ENCODE assay signal across 8 cellular contexts in the genomic region with DNA sequence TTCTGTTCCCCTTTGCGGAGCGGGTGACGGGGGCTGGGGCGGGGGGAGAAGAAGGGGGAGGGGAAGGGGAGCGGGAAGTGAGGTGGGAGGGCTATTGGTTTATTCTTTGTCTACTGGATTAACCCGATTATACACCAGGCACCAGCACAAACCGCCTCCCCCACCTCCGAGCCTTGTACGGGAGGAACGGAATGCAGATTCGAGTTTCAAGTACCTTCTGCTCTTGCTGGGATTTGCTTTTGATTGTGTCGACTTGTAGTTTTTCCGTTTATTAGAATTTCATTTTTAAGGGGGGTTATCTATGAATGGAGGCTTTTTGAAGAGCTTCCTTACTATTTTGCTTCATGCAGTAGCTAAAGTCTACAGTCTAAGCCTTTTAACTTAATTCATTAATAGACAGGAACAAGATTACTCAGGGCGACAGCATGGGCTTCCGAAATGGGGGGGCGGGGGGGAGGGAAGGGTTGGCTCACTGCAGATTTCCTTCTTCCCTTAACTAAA. TPM values are rescaled to one million over a fixed set of nuclear protein-coding genes. Genes with fewer than 3 reads are reported as not detected.
A peak's percentile ranks its signal among the peaks of the same experiment; 100 is the strongest.
DNase-seq lines count a peak whose midpoint lies in the region; ATAC-seq and TF ChIP-seq lines count a peak whose summit lies in the region.

No MANE protein-coding gene starts in this region.

- intact Hi-C loops in lower lobe of right lung (cut with DNase I) = no loop called here

- no peak for TF ChIP-seq EP300 in tibial nerve (IDR thresholded peaks at IDR 0.05)

- H3K36me3 ChIP-seq in Peyer's patch (peaks cover 0 to 6% (median 0%) of the 10 kb centered on the region in 3 donors), lower lobe of right lung (peaks cover 7% of the 10 kb centered on the region), tibial nerve (peaks cover 0 to 8% (median 0%) of the 10 kb centered on the region in 3 donors)

- H3K4me3 ChIP-seq in Peyer's patch = peak overlapping the region; percentile 40 to 90 (median 58)
- H3K4me3 ChIP-seq in lower lobe of right lung = peak overlapping the region; percentile 73
- H3K4me3 ChIP-seq in tibial nerve = peak overlapping the region; percentile 71 to 96 (median 76)

- H3K4me1 ChIP-seq in Peyer's patch = peaks cover 0 to 10% (median 2%) of the 10 kb centered on the region in 4 donors
- H3K4me1 ChIP-seq in lower lobe of right lung = peaks cover 38% of the 10 kb centered on the region
- H3K4me1 ChIP-seq in tibial nerve = peaks cover 0 to 40% (median 4%) of the 10 kb centered on the region in 4 donors

- ATAC-seq in lower lobe of right lung = peak; percentile 14 to 31

- 1% methylated on average over 16 of the region's 16 CpGs for WGBS in tibial nerve, 2 donors

- TF ChIP-seq POLR2A in Peyer's patch (IDR thresholded peaks at IDR 0.05) = no peak
- no peak for TF ChIP-seq POLR2A in tibial nerve (IDR thresholded peaks at IDR 0.05)

- H3K27me3 ChIP-seq in Peyer's patch (no peaks in the 10 kb centered on the region), lower lobe of right lung (ENCODE audit: low read depth) (no peaks in the 10 kb centered on the region), tibial nerve (no peaks in the 10 kb centered on the region)

- no peaks in the 10 kb centered on the region for H3K9me3 ChIP-seq in Peyer's patch
- no peaks in the 10 kb centered on the region for H3K9me3 ChIP-seq in lower lobe of right lung
- H3K9me3 ChIP-seq in tibial nerve = no peaks in the 10 kb centered on the region

- peak; percentile 7 for DNase-seq in stimulated activated CD4-positive, alpha-beta T cell treated with anti-CD3 and anti-CD28 coated beads, Interleukin-15, amount 100 ng/mL, for 24 hours
- no peak for DNase-seq in stimulated activated CD4-positive, alpha-beta T cell treated with anti-CD3 and anti-CD28 coated beads, Interleukin-4, amount 100 ng/mL, for 24 hours
- DNase-seq in Peyer's patch (peak in 2 of 3 donors; percentile 57 to 65), ecto neural progenitor cell (ENCODE audit: low spot score) (peak; percentile 80), lower lobe of right lung (peak; percentile 76), tibial nerve (ENCODE audit: low spot score in 2 of 2) (peak in 1 of 2 donors; percentile 43), NCI-H187 treated with DMSO at 0.1 percent for 48 hours (lab: John Stamatoyannopoulos, UW) (no peak), NCI-H446 treated with DMSO at 0.1 percent for 48 hours (lab: John Stamatoyannopoulos, UW) (no peak)

- TF ChIP-seq CTCF in Peyer's patch (IDR thresholded peaks at IDR 0.05) = no peak
- TF ChIP-seq CTCF in lower lobe of right lung (IDR thresholded peaks at IDR 0.05) = no peak
- no peak for TF ChIP-seq CTCF in tibial nerve (IDR thresholded peaks at IDR 0.05)

- H3K27ac ChIP-seq in Peyer's patch (peak overlapping the region; percentile 57 to 97 (median 93)), lower lobe of right lung (peak overlapping the region; percentile 98), tibial nerve (peak overlapping the region; percentile 90 to 99 (median 95))

RNA-seq across cellular contexts. Expression of a gene that starts 0.9 kb away (rescaled TPM):
- total RNA-seq in Peyer's patch (10 to 100 TPM; 18.2 to 33.9 (median 27.3) TPM), lower lobe of right lung (44.6 TPM), tibial nerve (100 to 1,000 TPM in 1 of 4 donors, 10 to 100 TPM in 3; 80.4 to 122 (median 92.5) TPM)

Comparison
In these comparisons a context has a peak if more than half of its experiments do, and no peak if none do; other contexts are left out.
1. DNase-seq: peak in stimulated activated CD4-positive, alpha-beta T cell treated with anti-CD3 and anti-CD28 coated beads, Interleukin-15, amount 100 ng/mL, for 24 hours (single experiment), Peyer's patch (2 of 3), ecto neural progenitor cell (single experiment) and lower lobe of right lung (single experiment); none in stimulated activated CD4-positive, alpha-beta T cell treated with anti-CD3 and anti-CD28 coated beads, Interleukin-4, amount 100 ng/mL, for 24 hours (single experiment), NCI-H187 treated with DMSO at 0.1 percent for 48 hours (single experiment) and NCI-H446 treated with DMSO at 0.1 percent for 48 hours (single experiment).
2. Peak in every context shown above with its lines, with median percentiles within 50 percentile points of each other: H3K27ac ChIP-seq and H3K4me3 ChIP-seq.